ENCODE assay signal across 9 cellular contexts in the genomic region with DNA sequence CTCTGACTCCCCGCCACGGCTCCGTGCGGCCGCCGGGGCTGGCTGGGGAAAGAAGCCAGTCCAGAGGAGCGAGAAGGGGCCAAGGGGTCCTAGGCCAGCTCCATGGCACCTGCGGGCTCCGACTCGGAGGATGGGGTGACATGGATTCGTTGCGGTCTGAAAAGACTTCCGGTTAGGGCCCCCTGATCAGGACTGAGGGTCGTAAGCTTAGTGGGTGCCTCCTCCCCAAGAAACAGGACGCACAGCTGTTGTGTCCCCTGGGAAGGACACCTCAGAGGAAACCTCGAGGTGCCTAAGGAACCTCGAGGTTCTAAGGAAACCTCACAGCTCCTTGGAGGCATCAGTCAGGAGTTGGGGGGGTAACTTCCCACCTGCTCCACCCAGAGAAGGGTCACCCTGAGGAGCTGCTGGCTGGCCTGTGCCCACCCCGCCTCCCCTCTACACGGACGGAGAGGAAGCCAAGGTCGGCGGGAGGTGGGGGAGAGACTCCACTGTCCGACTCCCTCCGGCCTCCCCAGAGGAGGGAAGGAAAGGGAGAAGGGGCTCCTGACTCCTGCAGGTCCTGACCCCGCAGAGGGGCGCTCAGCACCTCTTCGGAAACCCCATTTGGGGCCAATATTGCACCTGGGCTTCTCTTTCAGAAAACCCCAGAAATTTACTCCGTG. TPM values are rescaled to one million over a fixed set of nuclear protein-coding genes. Genes with fewer than 3 reads are reported as not detected.
A peak's percentile ranks its signal among the peaks of the same experiment; 100 is the strongest.
DNase-seq lines count a peak whose midpoint lies in the region; TF ChIP-seq lines count a peak whose summit lies in the region.
"Had no signal": no experiment of that assay in that cellular context is flagged by ENCODE, and none has a peak within 500 bp of the region (broad histone marks: within the 10 kb centered on the region; RNA-seq: fewer than 3 reads in every experiment).

No MANE protein-coding gene starts in this region.

- H3K9me3 ChIP-seq in DOHH2 (ENCODE audit: control insufficient read depth, insufficient read depth, low read length) = no peaks in the 10 kb centered on the region
- H3K9me3 ChIP-seq in OCI-LY3 (ENCODE audit: insufficient read depth, low read length) = no peaks in the 10 kb centered on the region
- no peaks in the 10 kb centered on the region for H3K9me3 ChIP-seq in iPS DF 6.9 (ENCODE audit: control insufficient read depth, insufficient read depth, low read length)
- H3K9me3 ChIP-seq in sigmoid colon = no peaks in the 10 kb centered on the region
- no peaks in the 10 kb centered on the region for H3K9me3 ChIP-seq in tibial nerve

- H3K79me2 ChIP-seq in DOHH2 (ENCODE audit: control insufficient read depth, low read length) (no peaks in the 10 kb centered on the region), OCI-LY3 (ENCODE audit: low read length) (no peaks in the 10 kb centered on the region)

- H3K9me2 ChIP-seq in DOHH2 (replicated peaks; ENCODE audit: control insufficient read depth, low read length) = no peaks in the 10 kb centered on the region

- H3K27me3 ChIP-seq in DOHH2 (ENCODE audit: control insufficient read depth, low read length) (peaks cover 29% of the 10 kb centered on the region), OCI-LY3 (ENCODE audit: low read depth, low read length) (peaks cover 24% of the 10 kb centered on the region), iPS DF 6.9 (ENCODE audit: control insufficient read depth, insufficient read depth, low read length) (peaks cover 5% of the 10 kb centered on the region; the same call in 1 of the 2 replicates), sigmoid colon (peaks cover 16 to 31% (median 19%) of the 10 kb centered on the region in 3 donors), tibial nerve (peaks cover 0 to 46% of the 10 kb centered on the region in 2 donors)

- TF ChIP-seq CTCF in DOHH2 (IDR thresholded peaks at IDR 0.05; ENCODE audit: low read depth, low read length, poor library complexity, severe bottlenecking) = no peak
- TF ChIP-seq CTCF in OCI-LY3 (IDR thresholded peaks at IDR 0.05; ENCODE audit: low read depth, low read length) = no peak
- TF ChIP-seq CTCF in sigmoid colon (IDR thresholded peaks at IDR 0.05) = no peak
- TF ChIP-seq CTCF in tibial nerve (IDR thresholded peaks at IDR 0.05) = no peak

- peak overlapping the region; percentile 74 for H3K4me2 ChIP-seq in DOHH2 (ENCODE audit: low read length)
- H3K4me2 ChIP-seq in OCI-LY3 (ENCODE audit: low read length) = peak overlapping the region; percentile 57; the same call in 1 of the 2 replicates

- H2AFZ ChIP-seq in OCI-LY3 (ENCODE audit: low read depth, low read length) = no peak overlapping the region

- H3F3A ChIP-seq in DOHH2 (ENCODE audit: control insufficient read depth, insufficient read depth) = no peaks in the 10 kb centered on the region

- TF ChIP-seq POLR2A in sigmoid colon (IDR thresholded peaks at IDR 0.05) (no peak), tibial nerve (IDR thresholded peaks at IDR 0.05) (no peak)

- no peak overlapping the region for H3K9ac ChIP-seq in OCI-LY3 (ENCODE audit: low read length)

- peaks cover 32% of the 10 kb centered on the region for H3K4me1 ChIP-seq in DOHH2 (ENCODE audit: control insufficient read depth, low read length)
- H3K4me1 ChIP-seq in OCI-LY3 (ENCODE audit: low read length) = peaks cover 20% of the 10 kb centered on the region
- H3K4me1 ChIP-seq in iPS DF 6.9 (ENCODE audit: control insufficient read depth, insufficient read depth, low read length) = peaks cover 4% of the 10 kb centered on the region; the same call in 1 of the 2 replicates
- H3K4me1 ChIP-seq in sigmoid colon = peaks cover 0 to 12% (median 10%) of the 10 kb centered on the region in 4 donors
- peaks cover 0 to 40% (median 15%) of the 10 kb centered on the region in 4 donors for H3K4me1 ChIP-seq in tibial nerve

- no peak overlapping the region for H3K27ac ChIP-seq in DOHH2 (ENCODE audit: low read depth, low read length)
- H3K27ac ChIP-seq in OCI-LY3 (ENCODE audit: low read length) = no peak overlapping the region
- no peak overlapping the region for H3K27ac ChIP-seq in iPS DF 6.9 (ENCODE audit: low read length)
- H3K27ac ChIP-seq in sigmoid colon = no peak overlapping the region
- H3K27ac ChIP-seq in tibial nerve = no peak overlapping the region

- H4K20me1 ChIP-seq in DOHH2 (ENCODE audit: control insufficient read depth, insufficient read depth, low read depth, low read length) = no peaks in the 10 kb centered on the region
- no peaks in the 10 kb centered on the region for H4K20me1 ChIP-seq in OCI-LY3 (ENCODE audit: insufficient read depth, low read length)

- TF ChIP-seq EP300 in sigmoid colon (IDR thresholded peaks at IDR 0.05) = no peak
- no peak for TF ChIP-seq EP300 in tibial nerve (IDR thresholded peaks at IDR 0.05)

- DNase-seq in iPS DF 6.9 (ENCODE audit: low read depth, low spot score) (no peak), sigmoid colon (no peak), cortex of kidney (lab: John Stamatoyannopoulos, UW) (no peak), tibial nerve (ENCODE audit: low spot score in 2 of 2) (no peak), DMS114 treated with DMSO at 0.1 percent for 48 hours (lab: John Stamatoyannopoulos, UW; ENCODE audit: unreplicated experiment) (no peak), NCI-H2107 (lab: John Stamatoyannopoulos, UW) (no peak)
- DNase-seq: NCI-H1105 had no signal

- intact Hi-C loops in sigmoid colon (cut with DNase I) = no loop called here

- H3K36me3 ChIP-seq in DOHH2 (ENCODE audit: control insufficient read depth, low read length) (no peaks in the 10 kb centered on the region), OCI-LY3 (replicated peaks; ENCODE audit: low read depth, low read length) (no peaks in the 10 kb centered on the region), iPS DF 6.9 (ENCODE audit: control insufficient read depth, insufficient read depth, low read length) (no peaks in the 10 kb centered on the region), sigmoid colon (no peaks in the 10 kb centered on the region), tibial nerve (no peaks in the 10 kb centered on the region)

- no CpG with 5 or more reads among the region's 28 CpGs for WGBS in iPS DF 6.9 (ENCODE audit: insufficient coverage, insufficient read length)
- WGBS in sigmoid colon, 2 donors = 39 to 50% methylated on average over 28 of the region's 28 CpGs
- 36 to 38% methylated on average over 27 of the region's 28 CpGs for WGBS in tibial nerve, 2 donors

- peak overlapping the region; percentile 67 for H3K4me3 ChIP-seq in DOHH2 (ENCODE audit: low read length)
- no peak overlapping the region for H3K4me3 ChIP-seq in OCI-LY3 (ENCODE audit: low read length)
- H3K4me3 ChIP-seq in iPS DF 6.9 (ENCODE audit: low read length) = peak overlapping the region; percentile 81; the same call in 1 of the 2 replicates
- H3K4me3 ChIP-seq in sigmoid colon = peak overlapping the region in 3 of 4 donors; percentile 23 to 42 (median 33)
- H3K4me3 ChIP-seq in tibial nerve = peak overlapping the region in 2 of 4 donors; percentile 40

RNA-seq across cellular contexts. Expression of a gene that starts 0.8 kb away (rescaled TPM):
- total RNA-seq in sigmoid colon (not detected), tibial nerve (not detected)
- not detected for polyA plus RNA-seq in sigmoid colon
